ENCODE assay signal across 11 cellular contexts in the genomic region with DNA sequence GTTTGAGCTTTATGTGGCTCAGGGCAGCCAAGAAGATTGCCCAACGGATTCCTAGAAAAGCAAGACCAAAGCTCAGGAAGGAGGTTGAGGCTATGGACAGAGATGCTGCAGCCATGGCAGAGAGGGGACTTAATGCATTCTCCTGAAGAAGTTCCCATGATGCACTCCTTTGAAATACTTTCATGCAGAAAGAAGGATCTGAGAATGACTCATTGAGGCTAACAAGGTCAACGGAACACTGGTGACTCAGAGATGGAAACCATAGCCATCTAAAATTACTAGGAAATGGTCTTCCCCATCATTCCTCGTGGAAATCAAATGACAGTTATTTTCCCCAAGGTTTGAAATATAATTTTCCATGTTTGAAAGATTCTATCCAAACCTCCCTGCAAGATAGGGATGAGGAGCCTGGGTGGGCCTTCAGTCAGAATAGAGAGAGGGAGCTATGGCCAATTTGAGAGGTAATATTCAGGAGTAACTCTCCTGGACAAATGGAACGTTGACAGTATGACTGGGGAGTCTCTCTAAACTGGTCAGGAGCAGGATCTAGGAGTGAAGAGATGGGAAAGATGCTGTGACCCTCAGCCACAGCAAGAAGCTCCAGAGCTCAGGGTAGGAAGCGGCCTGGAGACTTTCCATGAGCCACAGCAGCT.
A peak's percentile ranks its signal among the peaks of the same experiment; 100 is the strongest.
DNase-seq lines count a peak whose midpoint lies in the region; ATAC-seq and TF ChIP-seq lines count a peak whose summit lies in the region.
"Had no signal": no experiment of that assay in that cellular context is flagged by ENCODE, and none has a peak within 500 bp of the region (broad histone marks: within the 10 kb centered on the region; RNA-seq: fewer than 3 reads in every experiment).

No MANE protein-coding gene starts in this region.

- H3K4me3 Mint-ChIP-seq in activated CD4-positive, alpha-beta memory T cell treated with anti-CD3 and anti-CD28 coated beads, Interleukin-2, amount 10 ng/mL, durations not matched to agents 7 days and 5 days: no peak overlapping the region
- H3K4me3 Mint-ChIP-seq: activated naive CD4-positive, alpha-beta T cell treated with anti-CD3 and anti-CD28 coated beads, Interleukin-2, amount 10 ng/mL, durations not matched to agents 7 days and 5 days had no signal

- peaks cover 20% of the 10 kb centered on the region for H3K9me3 Mint-ChIP-seq in activated CD4-positive, alpha-beta memory T cell treated with anti-CD3 and anti-CD28 coated beads, Interleukin-2, amount 10 ng/mL, durations not matched to agents 7 days and 5 days

- POLR2A ChIA-PET in activated CD4-positive, alpha-beta memory T cell treated with anti-CD3 and anti-CD28 coated beads, Interleukin-2, amount 10 ng/mL, durations not matched to agents 7 days and 5 days (lab: Charles Lee): no interaction called here

- H3K27me3 Mint-ChIP-seq in activated CD4-positive, alpha-beta memory T cell treated with anti-CD3 and anti-CD28 coated beads, Interleukin-2, amount 10 ng/mL, durations not matched to agents 7 days and 5 days: peaks cover 11% of the 10 kb centered on the region

- ATAC-seq in GM18858 (IDR thresholded peaks at IDR 0.05; ENCODE audit: unreplicated experiment) (peak; percentile 60), HG03175 (IDR thresholded peaks at IDR 0.05; ENCODE audit: unreplicated experiment) (peak; percentile 71)

- no peak overlapping the region for H3K9ac ChIP-seq in rectal smooth muscle tissue (ENCODE audit: low read length)

- CTCF ChIA-PET in activated CD4-positive, alpha-beta memory T cell treated with anti-CD3 and anti-CD28 coated beads, Interleukin-2, amount 10 ng/mL, durations not matched to agents 7 days and 5 days (lab: Charles Lee): no interaction called here

- no peak overlapping the region for H3K27ac Mint-ChIP-seq in activated CD4-positive, alpha-beta memory T cell treated with anti-CD3 and anti-CD28 coated beads, Interleukin-2, amount 10 ng/mL, durations not matched to agents 7 days and 5 days
- H3K27ac Mint-ChIP-seq: activated naive CD4-positive, alpha-beta T cell treated with anti-CD3 and anti-CD28 coated beads, Interleukin-2, amount 10 ng/mL, durations not matched to agents 7 days and 5 days had no signal

- no peak for TF ChIP-seq POLR2A in uterus (IDR thresholded peaks at IDR 0.05)

- H3K27ac ChIP-seq in ascending aorta (peak overlapping the region; percentile 19 to 26), rectal smooth muscle tissue (ENCODE audit: low read depth, low read length) (peak overlapping the region; percentile 11), uterus (no peak overlapping the region)

- H3K9me3 ChIP-seq in ascending aorta (peaks cover 7 to 19% of the 10 kb centered on the region in 2 donors), uterus (peaks cover 0 to 6% of the 10 kb centered on the region in 2 donors)

- DNase-seq in ascending aorta (ENCODE audit: low spot score in 2 of 2): no peak
- DNase-seq in uterus: no peak
- no peak for DNase-seq in NK-92 (lab: John Stamatoyannopoulos, UW; ENCODE audit: unreplicated experiment)
- no peak for DNase-seq in activated CD4-positive, alpha-beta memory T cell treated with anti-CD3 and anti-CD28 coated beads, Interleukin-2, amount 10 ng/mL, durations not matched to agents 7 days and 5 days
- no peak for DNase-seq in amygdala (lab: John Stamatoyannopoulos, UW)
- DNase-seq: activated naive CD4-positive, alpha-beta T cell treated with anti-CD3 and anti-CD28 coated beads, Interleukin-2, amount 10 ng/mL, durations not matched to agents 7 days and 5 days; NCI-H510A had no signal

- H3K27me3 ChIP-seq in ascending aorta (no peaks in the 10 kb centered on the region), rectal smooth muscle tissue (ENCODE audit: control insufficient read depth, insufficient read depth, low read length) (no peaks in the 10 kb centered on the region), uterus (no peaks in the 10 kb centered on the region)

- H3K4me3 ChIP-seq in ascending aorta: no peak overlapping the region
- no peak overlapping the region for H3K4me3 ChIP-seq in rectal smooth muscle tissue (ENCODE audit: low read length)
- H3K4me3 ChIP-seq in uterus: no peak overlapping the region
- H3K4me3 ChIP-seq: lung had no signal

- intact Hi-C loops in ascending aorta (cut with DNase I) (no loop called here), uterus (cut with DNase I; ENCODE audit: low total_unique reads) (no loop called here)

- TF ChIP-seq CTCF in ascending aorta (IDR thresholded peaks at IDR 0.05) (no peak), uterus (IDR thresholded peaks at IDR 0.05) (no peak)

- H3K36me3 Mint-ChIP-seq in activated CD4-positive, alpha-beta memory T cell treated with anti-CD3 and anti-CD28 coated beads, Interleukin-2, amount 10 ng/mL, durations not matched to agents 7 days and 5 days (ENCODE audit: low read depth): peaks cover 18% of the 10 kb centered on the region

- H3K4me1 Mint-ChIP-seq in activated CD4-positive, alpha-beta memory T cell treated with anti-CD3 and anti-CD28 coated beads, Interleukin-2, amount 10 ng/mL, durations not matched to agents 7 days and 5 days: peaks cover 17% of the 10 kb centered on the region
- H3K4me1 Mint-ChIP-seq: activated naive CD4-positive, alpha-beta T cell treated with anti-CD3 and anti-CD28 coated beads, Interleukin-2, amount 10 ng/mL, durations not matched to agents 7 days and 5 days had no signal

- H3K36me3 ChIP-seq in ascending aorta: peaks cover 0 to 3% of the 10 kb centered on the region in 2 donors
- H3K36me3 ChIP-seq in rectal smooth muscle tissue (ENCODE audit: control insufficient read depth, insufficient read depth, low read length): no peaks in the 10 kb centered on the region
- H3K36me3 ChIP-seq in uterus: no peaks in the 10 kb centered on the region

- H3K4me1 ChIP-seq in ascending aorta (peaks cover 0 to 6% of the 10 kb centered on the region in 2 donors), rectal smooth muscle tissue (ENCODE audit: control insufficient read depth, insufficient read depth, low read length) (peaks cover under 1% of the 10 kb centered on the region), uterus (no peaks in the 10 kb centered on the region)

Comparison
In these comparisons a context has a peak if more than half of its experiments do, and no peak if none do; other contexts are left out.
1. H3K27ac ChIP-seq: peak in ascending aorta (2 of 2) and rectal smooth muscle tissue (single experiment); none in uterus (0 of 2).